In the genomic region with DNA sequence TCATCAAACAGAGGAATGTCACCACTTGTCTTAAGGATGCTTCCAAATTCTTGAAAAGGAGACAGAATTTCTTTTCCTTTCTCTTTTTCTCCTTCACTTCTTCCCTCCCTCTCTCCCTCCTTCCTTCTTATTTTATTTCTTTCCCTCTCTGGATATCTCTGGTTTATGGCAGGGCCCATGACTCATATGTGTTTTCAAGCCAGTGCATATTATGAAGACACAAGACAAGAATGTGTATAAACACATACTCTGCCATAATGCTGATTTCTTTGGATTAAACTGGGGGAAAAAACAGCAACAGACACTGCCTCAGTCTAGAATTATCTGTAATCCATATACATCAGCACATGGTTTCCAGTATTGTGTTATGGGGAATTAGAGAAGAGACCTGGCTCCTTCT, we compare ENCODE assay signal across 20 cellular contexts.
DNase-seq lines count a peak whose midpoint lies in the region; ATAC-seq, FAIRE-seq and TF ChIP-seq lines count a peak whose summit lies in the region.
"Had no signal": no experiment of that assay in that cellular context is flagged by ENCODE, and none has a peak within 500 bp of the region (broad histone marks: within the 10 kb centered on the region; RNA-seq: fewer than 3 reads in every experiment).

No MANE protein-coding gene starts in this region.

- in situ Hi-C loops in astrocyte of the spinal cord (cut with HindIII; ENCODE audit: low sequenced_read_pairs): no loop called here

- DNase-seq in AG04449 (ENCODE audit: low read depth, low spot score): peak; percentile 23
- DNase-seq in HCEC 1CT: peak; percentile 9
- DNase-seq in astrocyte of the spinal cord (ENCODE audit: low read depth, low spot score): peak; percentile 51
- DNase-seq in hepatic stellate cell (ENCODE audit: low spot score): peak; percentile 51
- no peak for DNase-seq in urothelium cell line (ENCODE audit: low spot score)
- DNase-seq in superior temporal gyrus (ENCODE audit: extremely low spot score): no peak
- no peak for DNase-seq in head of caudate nucleus
- DNase-seq: activated B cell treated with CpG ODN at 0.5 μM for 24 hours; adrenal gland; CD8-positive, alpha-beta memory T cell; DMS79 treated with DMSO at 0.1 percent for 48 hours; heart left ventricle; midbrain; NCI-H1930; stimulated activated naive CD8-positive, alpha-beta T cell treated with anti-CD3 and anti-CD28 coated beads, Interleukin-15, amount 100 ng/mL, for 72 hours had no signal

- H3K4me3 ChIP-seq in AG04449 (ENCODE audit: low read depth, low read length) (no peak overlapping the region), astrocyte of the spinal cord (ENCODE audit: low read depth, low read length) (no peak overlapping the region)
- H3K4me3 ChIP-seq: adrenal gland, coronary artery, heart left ventricle, vagina had no signal

- ATAC-seq in HG03139 (IDR thresholded peaks at IDR 0.05; ENCODE audit: unreplicated experiment): no peak
- ATAC-seq: stimulated activated naive CD8-positive, alpha-beta T cell treated with anti-CD3 and anti-CD28 coated beads, Interleukin-15, amount 100 ng/mL, for 72 hours had no signal

- POLR2A ChIA-PET in AG04449 (lab: Yijun Ruan, JAX): no interaction called here

- no peak for FAIRE-seq in urothelium cell line (lab: Jason Lieb, UNC)
- FAIRE-seq: endothelial cell of umbilical vein, keratinocyte had no signal

- intact Hi-C loops in head of caudate nucleus (cut with DNase I): no loop called here

- no peak for TF ChIP-seq CTCF in AG04449 (IDR thresholded peaks at IDR 0.05; ENCODE audit: insufficient read depth, low read length, missing control alignments)
- TF ChIP-seq CTCF in astrocyte of the spinal cord (IDR thresholded peaks at IDR 0.05; ENCODE audit: low read depth, low read length): no peak

- CTCF ChIA-PET in AG04449 (lab: Yijun Ruan, JAX): no interaction called here

Comparison
In these comparisons a context has a peak if more than half of its experiments do, and no peak if none do; other contexts are left out.
1. DNase-seq: peak in AG04449 (single experiment), HCEC 1CT (single experiment), astrocyte of the spinal cord (single experiment) and hepatic stellate cell (single experiment); none in urothelium cell line (single experiment), superior temporal gyrus (single experiment) and head of caudate nucleus (0 of 42).